8 cellular contexts compared by ENCODE assay signal in the genomic region with DNA sequence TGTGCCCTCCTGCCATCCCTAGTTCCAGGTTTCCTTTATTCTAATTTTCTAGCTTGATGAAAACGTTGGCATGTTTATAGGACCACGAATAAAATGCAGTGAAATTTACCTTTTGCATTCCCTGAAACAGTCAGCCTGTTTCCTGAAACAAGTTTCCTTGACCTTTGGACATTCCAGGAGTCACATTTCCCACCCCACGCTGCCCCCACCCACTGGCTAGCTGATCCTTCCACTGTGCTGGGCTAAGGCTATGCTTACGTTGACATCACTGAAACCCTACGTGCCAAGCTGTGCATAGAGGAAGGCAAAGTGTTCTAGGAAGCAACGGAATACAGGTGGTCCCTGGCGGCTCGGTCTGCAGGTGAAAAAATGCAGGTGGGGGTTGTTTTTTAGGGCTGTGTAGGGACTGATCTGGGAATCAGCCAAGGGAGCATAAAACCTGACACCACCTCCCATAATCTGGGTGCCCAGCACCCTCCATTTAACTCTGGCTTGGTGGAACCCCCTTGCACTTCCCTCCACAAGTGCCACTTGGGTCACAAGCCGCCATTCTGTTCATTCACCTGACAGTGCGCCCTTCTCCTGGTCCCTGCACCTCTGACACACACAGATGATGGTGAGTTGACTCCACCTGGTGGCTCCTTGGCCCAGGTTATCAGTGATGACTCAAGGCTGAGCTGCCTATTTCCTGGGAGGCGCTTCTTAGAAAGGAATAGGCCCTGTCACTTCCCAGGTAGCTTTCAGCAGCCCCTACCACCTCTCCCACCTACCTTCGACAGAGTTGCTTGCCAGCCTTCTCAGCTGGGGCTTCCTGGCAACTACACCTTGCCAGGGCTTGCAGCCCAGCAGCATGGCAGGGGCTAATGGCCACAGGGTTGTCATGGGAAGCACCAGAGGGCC.
DNase-seq lines count a peak whose midpoint lies in the region; ATAC-seq, FAIRE-seq and TF ChIP-seq lines count a peak whose summit lies in the region.

No MANE protein-coding gene starts in this region.

- intact Hi-C loops in lower lobe of right lung (cut with DNase I): no loop called here

- no peak overlapping the region for H3K4me3 ChIP-seq in lower lobe of right lung

- ATAC-seq in lower lobe of right lung: peak; percentile 44 to 59
- no peak for ATAC-seq in GM18517 (IDR thresholded peaks at IDR 0.05; ENCODE audit: unreplicated experiment)

- H3K9me3 ChIP-seq in lower lobe of right lung: no peaks in the 10 kb centered on the region

- H3K4me1 ChIP-seq in lower lobe of right lung: no peaks in the 10 kb centered on the region

- no peaks in the 10 kb centered on the region for H3K27me3 ChIP-seq in lower lobe of right lung (ENCODE audit: low read depth)

- no peak overlapping the region for H3K27ac ChIP-seq in lower lobe of right lung

- FAIRE-seq in GM12892 (lab: Jason Lieb, UNC) (peak; percentile 85), HTR-8/SVneo (lab: Jason Lieb, UNC) (no peak)

- no peak for TF ChIP-seq POLR2A in GM12892 (IDR thresholded peaks at IDR 0.05; ENCODE audit: low read depth, low read length)

- in situ Hi-C loops in G401 (cut with HindIII; ENCODE audit: low sequenced_read_pairs): no loop called here

- no peak for TF ChIP-seq CTCF in lower lobe of right lung (IDR thresholded peaks at IDR 0.05)

- no peaks in the 10 kb centered on the region for H3K36me3 ChIP-seq in lower lobe of right lung

- DNase-seq in A172 (ENCODE audit: low spot score) (peak; percentile 49), GM12892 (ENCODE audit: insufficient read length) (peak; percentile 47), HTR-8/SVneo (ENCODE audit: insufficient read length, low spot score) (peak; percentile 21), lower lobe of right lung (no peak), G401 (ENCODE audit: low spot score) (no peak), retina (no peak)
- peak; percentile 12 to 43 for DNase-seq in activated CD4-positive, alpha-beta T cell treated with anti-CD3 and anti-CD28 coated beads, Interleukin-2, amount 50 U/mL, for 48 hours

Comparison
In these comparisons a context has a peak if more than half of its experiments do, and no peak if none do; other contexts are left out.
1. DNase-seq: peak in A172 (single experiment), GM12892 (single experiment), HTR-8/SVneo (single experiment) and activated CD4-positive, alpha-beta T cell treated with anti-CD3 and anti-CD28 coated beads, Interleukin-2, amount 50 U/mL, for 48 hours (2 of 2); none in lower lobe of right lung (single experiment), G401 (single experiment) and retina (single experiment).